ENCODE assay signal across 12 cellular contexts in genomic region chr15:38648116-38648843, GRCh38.
DNase-seq lines count a peak whose midpoint lies in the region; ATAC-seq, FAIRE-seq and TF ChIP-seq lines count a peak whose summit lies in the region.
"Had no signal": no experiment of that assay in that cellular context is flagged by ENCODE, and none has a peak within 500 bp of the region (broad histone marks: within the 10 kb centered on the region; RNA-seq: fewer than 3 reads in every experiment).

No MANE protein-coding gene starts in this region.

- CTCF ChIA-PET in WTC11 (lab: Charles Lee), result interaction anchor here (0.8 to 4.2 kb wide), 10 partner anchors 10 to 208 kb away, joined by 3 to 45 read pairs (median 4); partner anchors contain the start of gene RASGRP1

- no peak overlapping the region for H2AFZ ChIP-seq in OCI-LY1 (ENCODE audit: low read length)

- TF ChIP-seq CTCF in OCI-LY1 (IDR thresholded peaks at IDR 0.05; ENCODE audit: low read length) (no peak), epithelial cell of esophagus (IDR thresholded peaks at IDR 0.05; ENCODE audit: insufficient read depth, low read depth, low read length, missing control alignments) (no peak), pancreas (IDR thresholded peaks at IDR 0.05) (no peak), WTC11 (IDR thresholded peaks at IDR 0.05) (no peak)

- H3K4me1 ChIP-seq in OCI-LY1 (ENCODE audit: insufficient read depth, low read length, severe bottlenecking) (peaks cover 59% of the 10 kb centered on the region), pancreas (no peaks in the 10 kb centered on the region)
- H3K4me1 ChIP-seq: right lobe of liver had no signal

- no peaks in the 10 kb centered on the region for H3F3A ChIP-seq in OCI-LY1 (ENCODE audit: insufficient read depth, low read length)

- DNase-seq in activated T-cell treated with anti-CD3 and anti-CD28 coated beads, Interleukin-2, amount 50 U/mL, for 72 hours, result no peak
- no peak for DNase-seq in activated T-cell treated with anti-CD3 and anti-CD28 coated beads, Interleukin-2, amount 50 U/mL, for 48 hours
- DNase-seq in epithelial cell of esophagus (ENCODE audit: low read depth) (peak; percentile 97), pancreas (no peak), GF-D8 (lab: John Stamatoyannopoulos, UW) (no peak), WTC11 (ENCODE audit: low spot score) (no peak), activated gamma-delta T cell treated with Interleukin-2 at 50 U/mL for 16 hours (no peak)
- DNase-seq: heart right ventricle, kidney, NCI-H146, right lobe of liver had no signal

- POLR2A ChIA-PET in WTC11 (lab: Charles Lee), result interaction anchor here (0.7 kb wide), 1 partner anchor 14 kb away, joined by 3 read pairs; no protein-coding TSS in a partner anchor

- H3K36me3 Mint-ChIP-seq in activated T-cell treated with anti-CD3 and anti-CD28 coated beads, Interleukin-2, amount 50 U/mL, for 72 hours (ENCODE audit: insufficient read depth in 2 of 2), result peaks cover 6 to 16% of the 10 kb centered on the region in 2 donors
- H3K36me3 Mint-ChIP-seq in WTC11, result no peaks in the 10 kb centered on the region

- WGBS in pancreas, 2 donors, result 50 to 52% methylated on average over 10 of the region's 10 CpGs

- no peaks in the 10 kb centered on the region for H4K20me1 ChIP-seq in OCI-LY1 (ENCODE audit: insufficient read depth, low read length)

- H3K4me3 Mint-ChIP-seq in activated T-cell treated with anti-CD3 and anti-CD28 coated beads, Interleukin-2, amount 50 U/mL, for 72 hours, result peak overlapping the region; percentile 4 to 18
- no peak overlapping the region for H3K4me3 Mint-ChIP-seq in WTC11

- no peak overlapping the region for H3K4me3 ChIP-seq in OCI-LY1 (ENCODE audit: low read depth, low read length, poor library complexity, severe bottlenecking)
- no peak overlapping the region for H3K4me3 ChIP-seq in epithelial cell of esophagus (ENCODE audit: low read length)
- H3K4me3 ChIP-seq in pancreas, result no peak overlapping the region
- H3K4me3 ChIP-seq: heart right ventricle, right lobe of liver had no signal

- H3K9ac ChIP-seq in OCI-LY1 (ENCODE audit: low read length), result no peak overlapping the region

- H3K27ac ChIP-seq in OCI-LY1 (ENCODE audit: low read depth, low read length, poor library complexity, severe bottlenecking) (peak overlapping the region; percentile 41), pancreas (peak overlapping the region in 1 of 4 donors; percentile 8)
- H3K27ac ChIP-seq: heart right ventricle, right lobe of liver had no signal

- H3K27me3 ChIP-seq in OCI-LY1 (ENCODE audit: insufficient read depth, low read length) (no peaks in the 10 kb centered on the region), pancreas (no peaks in the 10 kb centered on the region)
- H3K27me3 ChIP-seq: right lobe of liver had no signal

- intact Hi-C loops in pancreas (cut with DNase I), result no loop called here

- H3K9me3 Mint-ChIP-seq in activated T-cell treated with anti-CD3 and anti-CD28 coated beads, Interleukin-2, amount 50 U/mL, for 72 hours, result peaks cover 2% of the 10 kb centered on the region in 2 donors
- H3K9me3 Mint-ChIP-seq in WTC11, result peaks cover 5% of the 10 kb centered on the region; the same call in 1 of the 2 replicates

- H3K9me3 ChIP-seq in OCI-LY1 (ENCODE audit: low read length), result peaks cover 8% of the 10 kb centered on the region; the same call in 1 of the 2 replicates
- H3K9me3 ChIP-seq in pancreas, result no peaks in the 10 kb centered on the region
- H3K9me3 ChIP-seq: right lobe of liver had no signal

- H3K36me3 ChIP-seq in OCI-LY1 (ENCODE audit: insufficient read depth, low read length) (no peaks in the 10 kb centered on the region; the same call in 1 of the 2 replicates), pancreas (no peaks in the 10 kb centered on the region)
- H3K36me3 ChIP-seq: heart right ventricle, right lobe of liver had no signal

- H3K79me2 ChIP-seq in OCI-LY1 (ENCODE audit: insufficient read depth, low read length), result no peaks in the 10 kb centered on the region

- H3K27ac Mint-ChIP-seq in activated T-cell treated with anti-CD3 and anti-CD28 coated beads, Interleukin-2, amount 50 U/mL, for 72 hours, result peak overlapping the region; percentile 7
- H3K27ac Mint-ChIP-seq in WTC11, result no peak overlapping the region

- no peak overlapping the region for H3K4me2 ChIP-seq in OCI-LY1 (ENCODE audit: low read length)

- H3K27me3 Mint-ChIP-seq in activated T-cell treated with anti-CD3 and anti-CD28 coated beads, Interleukin-2, amount 50 U/mL, for 72 hours (ENCODE audit: low read depth), result no peaks in the 10 kb centered on the region
- H3K27me3 Mint-ChIP-seq in WTC11 (ENCODE audit: low read depth), result no peaks in the 10 kb centered on the region; the same call in 1 of the 2 replicates

- no peak for ATAC-seq in activated T-cell treated with anti-CD3 and anti-CD28 coated beads, Interleukin-2, amount 50 U/mL, for 72 hours (replicated peaks in 1 of 2)
- ATAC-seq in pancreas, result peak in 3 of 4 donors; percentile 59 to 70 (median 62)
- ATAC-seq in WTC11, result no peak
- ATAC-seq: heart right ventricle had no signal

- no peaks in the 10 kb centered on the region for H3K9me2 ChIP-seq in OCI-LY1 (ENCODE audit: low read depth, low read length)

- peaks cover 85% of the 10 kb centered on the region for H3K4me1 Mint-ChIP-seq in activated T-cell treated with anti-CD3 and anti-CD28 coated beads, Interleukin-2, amount 50 U/mL, for 72 hours (ENCODE audit: low read depth)
- peaks cover 13% of the 10 kb centered on the region for H3K4me1 Mint-ChIP-seq in WTC11

- no peak for FAIRE-seq in pancreas (lab: Jason Lieb, UNC)

TF ChIP-seq in WTC11, 78 proteins besides CTCF, POLR2A, EP300 and RAD21:
- TF ChIP-seq MAX (CRISPR knock-in tag; IDR thresholded peaks at IDR 0.05), result no peak

Comparison
In these comparisons a context has a peak if more than half of its experiments do, and no peak if none do; other contexts are left out.
1. ATAC-seq: peak in pancreas (3 of 4); none in activated T-cell treated with anti-CD3 and anti-CD28 coated beads, Interleukin-2, amount 50 U/mL, for 72 hours (0 of 2) and WTC11 (single experiment).